Comparison of ENCODE assay signal across 25 cellular contexts in genomic region chr1:217897121-217897520, GRCh38.
"Had no signal": no experiment of that assay in that cellular context is flagged by ENCODE, and none has a peak within 500 bp of the region (broad histone marks: within the 10 kb centered on the region; RNA-seq: fewer than 3 reads in every experiment).

No MANE protein-coding gene starts in this region.

- H3K27me3 ChIP-seq: colonic mucosa, esophagus squamous epithelium, gastrocnemius medialis, heart right ventricle, left lung had no signal

- H3K4me1 Mint-ChIP-seq: memory B cell had no signal

- H3K27ac Mint-ChIP-seq: dendritic cell treated with granulocyte-macrophage colony-stimulating factor and Interleukin-4, amounts not matched to agents 40 ng/mL and 50 ng/mL, for 4 days; effector memory CD8-positive, alpha-beta T cell; endodermal cell; memory B cell had no signal

- H3K27me3 Mint-ChIP-seq: dendritic cell treated with granulocyte-macrophage colony-stimulating factor and Interleukin-4, amounts not matched to agents 40 ng/mL and 50 ng/mL, for 4 days; effector memory CD8-positive, alpha-beta T cell had no signal

- DNase-seq: colonic mucosa; cortex of kidney; effector CD8-positive, alpha-beta T cell; effector memory CD8-positive, alpha-beta T cell; endodermal cell; erythroblast; esophagus squamous epithelium; foreskin fibroblast; gastrocnemius medialis; glutamatergic neuron; heart right ventricle; hippocampal formation; left cardiac atrium; left lung; left ventricle myocardium superior; mesendoderm; midbrain had no signal

- H3K4me3 ChIP-seq: colonic mucosa, esophagus squamous epithelium, gastrocnemius medialis, heart right ventricle, left lung, lung had no signal

- H3K27ac ChIP-seq: colonic mucosa, epithelial cell of prostate, esophagus squamous epithelium, gastrocnemius medialis, heart right ventricle, left lung had no signal

- H3K36me3 ChIP-seq: colonic mucosa, esophagus squamous epithelium, gastrocnemius medialis, heart right ventricle, left lung had no signal

- FAIRE-seq: endometrium, islet of Langerhans, keratinocyte had no signal

- H3K36me3 Mint-ChIP-seq: memory B cell had no signal

- H3K9me3 ChIP-seq: colonic mucosa, esophagus squamous epithelium, gastrocnemius medialis, heart right ventricle, left lung had no signal

- H3K4me1 ChIP-seq: colonic mucosa, esophagus squamous epithelium, gastrocnemius medialis, left lung had no signal

- H3K9me3 Mint-ChIP-seq: effector memory CD8-positive, alpha-beta T cell; endodermal cell; memory B cell had no signal

- ATAC-seq: effector memory CD8-positive, alpha-beta T cell; esophagus mucosa; gastrocnemius medialis had no signal

- H3K4me3 Mint-ChIP-seq: dendritic cell treated with granulocyte-macrophage colony-stimulating factor and Interleukin-4, amounts not matched to agents 40 ng/mL and 50 ng/mL, for 4 days; effector memory CD8-positive, alpha-beta T cell; endodermal cell; memory B cell had no signal
